Comparison of ENCODE assay signal across 21 cellular contexts in the genomic region with DNA sequence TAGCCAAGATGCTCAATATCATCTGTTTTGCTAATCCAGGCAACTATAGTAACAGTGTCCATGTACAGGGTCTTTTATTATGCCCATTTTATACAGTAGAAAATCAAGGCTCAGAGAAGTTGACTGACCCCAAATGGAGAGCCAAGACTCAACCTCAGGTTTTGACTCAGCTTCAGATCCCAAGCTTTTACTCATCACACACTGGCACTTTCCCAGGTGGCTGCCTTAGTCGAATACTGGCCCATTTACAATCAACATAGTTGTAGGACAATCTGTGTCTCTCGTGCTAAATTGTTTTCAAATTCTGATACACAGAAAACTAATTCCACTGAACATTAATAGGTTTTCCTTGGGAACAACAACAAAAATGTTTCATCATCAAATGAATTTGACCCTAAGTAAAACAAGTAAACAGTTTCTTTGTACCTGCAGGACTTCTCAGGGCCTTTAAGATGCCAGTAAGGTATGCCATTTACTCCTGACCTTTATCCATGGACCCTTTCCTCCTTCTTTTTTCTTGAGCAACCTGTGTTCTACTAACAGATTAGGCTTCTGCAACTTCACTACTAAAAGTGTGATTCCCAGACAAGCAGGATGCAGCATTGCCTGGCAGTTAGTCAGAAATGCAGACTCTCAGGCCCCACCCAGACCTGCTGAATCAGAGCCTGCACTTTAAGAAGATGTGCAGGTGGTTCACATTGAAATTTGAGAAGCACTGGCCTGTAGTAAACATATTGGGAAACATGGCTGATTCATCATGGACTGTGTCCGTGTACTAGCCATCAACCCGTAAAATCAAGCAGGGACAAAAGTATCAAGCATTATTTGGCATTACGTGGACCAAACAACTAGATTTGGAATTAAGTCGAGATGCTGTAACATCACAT.
DNase-seq lines count a peak whose midpoint lies in the region; ATAC-seq, FAIRE-seq and TF ChIP-seq lines count a peak whose summit lies in the region.
"Had no signal": no experiment of that assay in that cellular context is flagged by ENCODE, and none has a peak within 500 bp of the region (broad histone marks: within the 10 kb centered on the region; RNA-seq: fewer than 3 reads in every experiment).

No MANE protein-coding gene starts in this region.

- H3K9ac ChIP-seq in keratinocyte (ENCODE audit: control insufficient read depth, extremely low read depth, insufficient read depth, low read length): no peak overlapping the region
- H3K9ac ChIP-seq: BLaER1 treated with 17β-estradiol and CSF1 and Interleukin-3, amounts not matched to agents 10 nM and 100 nM had no signal

- ATAC-seq in lower lobe of right lung (no peak), HG02571 (IDR thresholded peaks at IDR 0.05; ENCODE audit: unreplicated experiment) (no peak)
- ATAC-seq: T-helper 17 cell had no signal

- FAIRE-seq in keratinocyte (lab: Jason Lieb, UNC): peak; percentile 48
- FAIRE-seq: G401.6 had no signal

- no peaks in the 10 kb centered on the region for H3K79me2 ChIP-seq in keratinocyte (ENCODE audit: control insufficient read depth, insufficient read depth, low read length)

- TF ChIP-seq CTCF in cardiac fibroblast (IDR thresholded peaks at IDR 0.05; ENCODE audit: low read depth, low read length) (no peak), keratinocyte (optimal IDR thresholded peaks at IDR 0.05 in 1 of 3, IDR thresholded peaks at IDR 0.05 in 1 of 3, conservative IDR thresholded peaks at IDR 0.05 in 1 of 3; ENCODE audit: extremely low read depth in 1 of 3, insufficient read depth in 2 of 3, low read length in 3 of 3) (no peak), Calu3 (IDR thresholded peaks at IDR 0.05; ENCODE audit: unreplicated experiment) (no peak), lower lobe of right lung (IDR thresholded peaks at IDR 0.05) (no peak)

- no peak overlapping the region for H3K4me3 Mint-ChIP-seq in activated CD4-positive, alpha-beta T cell treated with anti-CD3 and anti-CD28 coated beads, Interleukin-2, amount 10 ng/mL, durations not matched to agents 24 days and 14 days
- no peak overlapping the region for H3K4me3 Mint-ChIP-seq in Calu3 (ENCODE audit: low read depth, unreplicated experiment)
- H3K4me3 Mint-ChIP-seq: activated naive CD8-positive, alpha-beta T cell treated with anti-CD3 and anti-CD28 coated beads, Interleukin-2, amount 10 ng/mL, durations not matched to agents 7 days and 5 days; brain; memory B cell; T-helper 17 cell had no signal

- no peak overlapping the region for H3K4me3 ChIP-seq in cardiac fibroblast (replicated peaks in 1 of 2; ENCODE audit: low read depth in 2 of 2, low read length in 2 of 2)
- H3K4me3 ChIP-seq in keratinocyte (ENCODE audit: control insufficient read depth in 2 of 3, extremely low read depth in 1 of 3, insufficient read depth in 2 of 3, low read depth in 1 of 3, low read length in 3 of 3): no peak overlapping the region
- no peak overlapping the region for H3K4me3 ChIP-seq in lower lobe of right lung
- H3K4me3 ChIP-seq: BLaER1 treated with 17β-estradiol and CSF1 and Interleukin-3, amounts not matched to agents 10 nM and 100 nM; right atrium auricular region had no signal

- intact Hi-C loops in activated CD4-positive, alpha-beta T cell treated with anti-CD3 and anti-CD28 coated beads, Interleukin-2, amount 10 ng/mL, durations not matched to agents 24 days and 14 days (cut with micrococcal nuclease): no loop called here
- intact Hi-C loops in Calu3 (cut with micrococcal nuclease; ENCODE audit: unreplicated experiment): no loop called here
- intact Hi-C loops in lower lobe of right lung (cut with DNase I): no loop called here

- H3K27ac ChIP-seq in keratinocyte (ENCODE audit: control insufficient read depth, insufficient read depth, low read length) (no peak overlapping the region), lower lobe of right lung (no peak overlapping the region)
- H3K27ac ChIP-seq: BLaER1 treated with 17β-estradiol and CSF1 and Interleukin-3, amounts not matched to agents 10 nM and 100 nM; right atrium auricular region; WERI-Rb-1 had no signal

- H3K9me3 Mint-ChIP-seq in activated CD4-positive, alpha-beta T cell treated with anti-CD3 and anti-CD28 coated beads, Interleukin-2, amount 10 ng/mL, durations not matched to agents 24 days and 14 days: no peaks in the 10 kb centered on the region
- no peaks in the 10 kb centered on the region for H3K9me3 Mint-ChIP-seq in Calu3 (ENCODE audit: low read depth, unreplicated experiment)
- H3K9me3 Mint-ChIP-seq: activated naive CD8-positive, alpha-beta T cell treated with anti-CD3 and anti-CD28 coated beads, Interleukin-2, amount 10 ng/mL, durations not matched to agents 7 days and 5 days; memory B cell had no signal

- peak overlapping the region; percentile 18 for H3K4me2 ChIP-seq in keratinocyte (ENCODE audit: control insufficient read depth, extremely low read depth, insufficient read depth, low read depth, low read length)

- dilution Hi-C loops in keratinocyte (cut with MboI; ENCODE audit: extremely low pct_ligation_motif_present, low sequenced_read_pairs): no loop called here

- H3K4me1 Mint-ChIP-seq in activated CD4-positive, alpha-beta T cell treated with anti-CD3 and anti-CD28 coated beads, Interleukin-2, amount 10 ng/mL, durations not matched to agents 24 days and 14 days: no peaks in the 10 kb centered on the region
- peaks cover 8% of the 10 kb centered on the region for H3K4me1 Mint-ChIP-seq in Calu3 (ENCODE audit: low read depth, unreplicated experiment)
- H3K4me1 Mint-ChIP-seq: activated naive CD8-positive, alpha-beta T cell treated with anti-CD3 and anti-CD28 coated beads, Interleukin-2, amount 10 ng/mL, durations not matched to agents 7 days and 5 days; memory B cell; T-helper 17 cell had no signal

- no peaks in the 10 kb centered on the region for H4K20me1 ChIP-seq in keratinocyte (ENCODE audit: control insufficient read depth, extremely low read depth, insufficient read depth, low read length)
- H4K20me1 ChIP-seq: BLaER1 treated with 17β-estradiol and CSF1 and Interleukin-3, amounts not matched to agents 10 nM and 100 nM had no signal

- CTCF ChIA-PET in Calu3 (lab: Charles Lee): no interaction called here

- H3K27me3 ChIP-seq in keratinocyte (ENCODE audit: control insufficient read depth, extremely low read depth, insufficient read depth, low read length) (no peaks in the 10 kb centered on the region), lower lobe of right lung (ENCODE audit: low read depth) (peaks cover 22% of the 10 kb centered on the region)
- H3K27me3 ChIP-seq: BLaER1 treated with 17β-estradiol and CSF1 and Interleukin-3, amounts not matched to agents 10 nM and 100 nM; right atrium auricular region had no signal

- H3K36me3 Mint-ChIP-seq in activated CD4-positive, alpha-beta T cell treated with anti-CD3 and anti-CD28 coated beads, Interleukin-2, amount 10 ng/mL, durations not matched to agents 24 days and 14 days (ENCODE audit: low read depth): no peaks in the 10 kb centered on the region
- H3K36me3 Mint-ChIP-seq in Calu3 (ENCODE audit: insufficient read depth, unreplicated experiment): no peaks in the 10 kb centered on the region
- H3K36me3 Mint-ChIP-seq: activated naive CD8-positive, alpha-beta T cell treated with anti-CD3 and anti-CD28 coated beads, Interleukin-2, amount 10 ng/mL, durations not matched to agents 7 days and 5 days; brain; memory B cell had no signal

- no TSS peak for BruUV-seq in Calu3 (replicated peaks; lab: Mats Ljungman, UMichigan)

- H3K27me3 Mint-ChIP-seq in activated CD4-positive, alpha-beta T cell treated with anti-CD3 and anti-CD28 coated beads, Interleukin-2, amount 10 ng/mL, durations not matched to agents 24 days and 14 days: peaks cover 59% of the 10 kb centered on the region
- H3K27me3 Mint-ChIP-seq in Calu3 (ENCODE audit: unreplicated experiment): peaks cover 85% of the 10 kb centered on the region

- peaks cover 23% of the 10 kb centered on the region for H3K4me1 ChIP-seq in keratinocyte (ENCODE audit: control insufficient read depth, extremely low read depth, insufficient read depth, low read length)
- H3K4me1 ChIP-seq in lower lobe of right lung: peaks cover 9% of the 10 kb centered on the region

- H3K9me3 ChIP-seq in keratinocyte (ENCODE audit: control insufficient read depth, low read depth, low read length): no peaks in the 10 kb centered on the region
- no peaks in the 10 kb centered on the region for H3K9me3 ChIP-seq in lower lobe of right lung
- H3K9me3 ChIP-seq: right atrium auricular region had no signal

- H2AFZ ChIP-seq in keratinocyte (ENCODE audit: control insufficient read depth, low read length): no peak overlapping the region

- H3K36me3 ChIP-seq in keratinocyte (ENCODE audit: control insufficient read depth in 2 of 2, extremely low read depth in 1 of 2, insufficient read depth in 2 of 2, low read length in 2 of 2) (no peaks in the 10 kb centered on the region), lower lobe of right lung (no peaks in the 10 kb centered on the region)
- H3K36me3 ChIP-seq: BLaER1 treated with 17β-estradiol and CSF1 and Interleukin-3, amounts not matched to agents 10 nM and 100 nM; right atrium auricular region; WERI-Rb-1 had no signal

- DNase-seq in EH (ENCODE audit: low read depth) (peak; percentile 3), M059J (ENCODE audit: low read depth) (peak; percentile 35), cardiac fibroblast (ENCODE audit: low read depth in 2 of 2) (peak; percentile 29 to 49), keratinocyte (ENCODE audit: low read depth, low spot score) (no peak), Calu3 (no peak), lower lobe of right lung (no peak)
- DNase-seq in activated CD4-positive, alpha-beta T cell treated with anti-CD3 and anti-CD28 coated beads, Interleukin-2, amount 10 ng/mL, durations not matched to agents 24 days and 14 days: no peak
- DNase-seq: ACHN; activated CD8-positive, alpha-beta memory T cell treated with anti-CD3 and anti-CD28 coated beads, Interleukin-2, amount 50 U/mL, for 4 hours; activated naive CD8-positive, alpha-beta T cell treated with anti-CD3 and anti-CD28 coated beads, Interleukin-2, amount 10 ng/mL, durations not matched to agents 7 days and 5 days; kidney glomerular epithelial cell; NCI-H524; occipital lobe; T-helper 17 cell; WERI-Rb-1 had no signal

- H3K9me1 ChIP-seq in keratinocyte (ENCODE audit: control insufficient read depth, extremely low read depth, insufficient read depth, low read length): no peaks in the 10 kb centered on the region

- no peak overlapping the region for H3K27ac Mint-ChIP-seq in activated CD4-positive, alpha-beta T cell treated with anti-CD3 and anti-CD28 coated beads, Interleukin-2, amount 10 ng/mL, durations not matched to agents 24 days and 14 days
- H3K27ac Mint-ChIP-seq in Calu3 (ENCODE audit: unreplicated experiment): no peak overlapping the region
- H3K27ac Mint-ChIP-seq: activated naive CD8-positive, alpha-beta T cell treated with anti-CD3 and anti-CD28 coated beads, Interleukin-2, amount 10 ng/mL, durations not matched to agents 7 days and 5 days; brain; memory B cell; T-helper 17 cell had no signal

Comparison
In these comparisons a context has a peak if more than half of its experiments do, and no peak if none do; other contexts are left out.
1. DNase-seq: peak in EH (single experiment), M059J (single experiment) and cardiac fibroblast (2 of 2); none in keratinocyte (single experiment), activated CD4-positive, alpha-beta T cell treated with anti-CD3 and anti-CD28 coated beads, Interleukin-2, amount 10 ng/mL, durations not matched to agents 24 days and 14 days (single experiment), Calu3 (single experiment) and lower lobe of right lung (single experiment).